Comparison of ENCODE assay signal across 1 cellular context in genomic region chr7:149870701-149871483, GRCh38.
TF ChIP-seq lines count a peak whose summit lies in the region.

No MANE protein-coding gene starts in this region.

TF ChIP-seq in K562, 482 proteins besides CTCF, POLR2A, EP300 and RAD21:
- peak; percentile 55; the same call in 1 of the 2 replicates for TF ChIP-seq ZBTB33 (CRISPR knock-in tag; IDR thresholded peaks at IDR 0.05)
- no peak for TF ChIP-seq FOXP4 (CRISPR knock-in tag; IDR thresholded peaks at IDR 0.05; ENCODE audit: borderline replicate concordance)
